8 cellular contexts compared by ENCODE assay signal in the genomic region with DNA sequence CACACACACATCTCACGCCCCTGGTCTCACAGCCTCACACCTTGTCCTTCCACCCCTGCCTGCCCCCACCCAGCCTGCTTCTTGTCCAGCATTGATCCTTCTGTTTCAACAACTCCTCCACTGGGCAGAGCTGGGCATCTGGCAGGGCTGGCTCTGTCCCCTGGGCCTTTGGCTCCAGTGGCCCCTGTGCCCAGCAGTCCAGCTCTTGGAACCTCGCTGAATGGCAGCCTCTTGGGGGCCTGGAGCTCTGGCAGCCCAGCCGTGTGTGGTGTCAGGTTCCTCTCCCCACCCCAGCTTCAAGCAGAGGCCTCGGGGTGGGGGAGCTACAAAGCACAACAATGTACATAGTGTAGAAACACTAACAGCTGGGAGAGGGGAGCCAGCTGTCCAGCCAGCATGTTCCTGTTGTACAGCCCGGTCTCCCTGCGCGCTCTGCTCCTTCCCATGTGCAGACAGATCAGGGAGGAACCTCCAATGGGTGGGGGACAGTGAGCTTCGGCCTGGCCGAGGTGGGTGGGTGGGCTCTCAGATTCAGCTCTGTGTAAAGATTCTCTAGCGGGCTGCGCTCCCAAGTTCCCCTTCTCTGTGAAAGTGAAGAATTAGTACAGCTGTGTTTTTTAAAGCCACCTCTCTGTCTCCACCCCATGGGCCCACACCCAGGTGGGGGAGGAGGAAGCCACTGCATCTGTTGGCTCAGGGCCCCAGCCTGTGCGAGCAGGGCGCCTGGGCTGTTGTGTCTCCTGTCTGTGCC.
A peak's percentile ranks its signal among the peaks of the same experiment; 100 is the strongest.
DNase-seq lines count a peak whose midpoint lies in the region; ATAC-seq and TF ChIP-seq lines count a peak whose summit lies in the region.

No MANE protein-coding gene starts in this region.

- peak; percentile 9 for TF ChIP-seq POLR2A in GM15510 (IDR thresholded peaks at IDR 0.05; ENCODE audit: borderline replicate concordance, extremely low read depth, insufficient read length)

- peak; percentile 32 for DNase-seq in activated CD4-positive, alpha-beta T cell treated with anti-CD3 and anti-CD28 coated beads, Interleukin-2, amount 50 U/mL, for 1 hour
- peak; percentile 90 for DNase-seq in globus pallidus (ENCODE audit: low spot score)
- peak; percentile 20 for DNase-seq in retina
- DNase-seq in effector CD4-positive, alpha-beta T cell = no peak
- DNase-seq in hepatic stellate cell (ENCODE audit: low spot score) = no peak

- ATAC-seq in HG03095 (IDR thresholded peaks at IDR 0.05; ENCODE audit: unreplicated experiment) (peak; percentile 68), HG02571 (IDR thresholded peaks at IDR 0.05; ENCODE audit: unreplicated experiment) (no peak)

Comparison
In these comparisons a context has a peak if more than half of its experiments do, and no peak if none do; other contexts are left out.
1. DNase-seq: peak in activated CD4-positive, alpha-beta T cell treated with anti-CD3 and anti-CD28 coated beads, Interleukin-2, amount 50 U/mL, for 1 hour (single experiment), globus pallidus (single experiment) and retina (single experiment); none in effector CD4-positive, alpha-beta T cell (single experiment) and hepatic stellate cell (single experiment).